Comparison of ENCODE assay signal across 33 cellular contexts in genomic region chr11:66912361-66912760, GRCh38. TPM values are rescaled to one million over a fixed set of nuclear protein-coding genes. Genes with fewer than 3 reads are reported as not detected.
DNase-seq lines count a peak whose midpoint lies in the region; ATAC-seq and TF ChIP-seq lines count a peak whose summit lies in the region.
"Had no signal": no experiment of that assay in that cellular context is flagged by ENCODE, and none has a peak within 500 bp of the region (broad histone marks: within the 10 kb centered on the region; RNA-seq: fewer than 3 reads in every experiment).

No MANE protein-coding gene starts in this region.

- H3K4me3 ChIP-seq in HUES48 (ENCODE audit: low read depth, low read length): no peak overlapping the region
- H3K4me3 ChIP-seq in stomach: no peak overlapping the region
- H3K4me3 ChIP-seq: BLaER1, gastroesophageal sphincter, hepatocyte, sigmoid colon, upper lobe of left lung had no signal

- DNase-seq in chondrocyte (ENCODE audit: low spot score) (peak; percentile 29), iPS-NIHi11 (ENCODE audit: low spot score) (peak; percentile 26), retina (peak; percentile 12), stomach (no peak), NCI-H1105 treated with DMSO at 0.1 percent for 48 hours (lab: John Stamatoyannopoulos, UW) (no peak), left colon (no peak)
- DNase-seq: activated CD4-positive, alpha-beta T cell treated with anti-CD3 and anti-CD28 coated beads, Interleukin-2, amount 50 U/mL, for 4 hours; activated CD4-positive, CD25-positive, alpha-beta regulatory T cell; activated CD8-positive, alpha-beta memory T cell treated with anti-CD3 and anti-CD28 coated beads, Interleukin-2, amount 10 ng/mL, durations not matched to agents 7 days and 5 days; activated gamma-delta T cell treated with Interleukin-2 at 50 U/mL for 16 hours; activated naive CD8-positive, alpha-beta T cell treated with anti-CD3 and anti-CD28 coated beads, Interleukin-2, amount 50 U/mL, for 24 hours; activated T-cell treated with anti-CD3 and anti-CD28 coated beads, Interleukin-2, amount 50 U/mL, for 48 hours; cerebellar nuclear complex; DMS153; immature natural killer cell; NCI-H1048; NCI-H187; NCI-H524 treated with DMSO at 0.1 percent for 48 hours; sigmoid colon; SK-N-SH; stimulated activated CD4-positive, alpha-beta T cell treated with anti-CD3 and anti-CD28 coated beads, Interleukin-12 subunit alpha, Interleukin-12 subunit beta, amount 100 ng/mL, for 4 hours; stimulated activated CD4-positive, alpha-beta T cell treated with anti-CD3 and anti-CD28 coated beads, Interleukin-4, amount 100 ng/mL, for 1 hour; upper lobe of left lung had no signal

- no peak for TF ChIP-seq CTCF in chondrocyte (IDR thresholded peaks at IDR 0.05)
- no peak for TF ChIP-seq CTCF in stomach (IDR thresholded peaks at IDR 0.05)

- H3K4me1 ChIP-seq in HUES48 (ENCODE audit: control insufficient read depth, insufficient read depth, low read length): peaks cover 16% of the 10 kb centered on the region
- H3K4me1 ChIP-seq in stomach: peaks cover 4 to 33% (median 24%) of the 10 kb centered on the region in 4 donors
- H3K4me1 ChIP-seq: BLaER1, sigmoid colon, upper lobe of left lung had no signal

- H3K9ac ChIP-seq in HUES48 (ENCODE audit: low read depth, low read length): no peak overlapping the region
- H3K9ac ChIP-seq: BLaER1, SK-N-SH had no signal

- no peak overlapping the region for H3K27ac Mint-ChIP-seq in chondrocyte (ENCODE audit: unreplicated experiment)
- H3K27ac Mint-ChIP-seq: activated CD8-positive, alpha-beta memory T cell treated with anti-CD3 and anti-CD28 coated beads, Interleukin-2, amount 10 ng/mL, durations not matched to agents 7 days and 5 days; activated naive CD8-positive, alpha-beta T cell treated with anti-CD3 and anti-CD28 coated beads, Interleukin-2, amount 50 U/mL, for 24 hours; IgD-negative memory B cell; immature natural killer cell; memory B cell had no signal

- no peaks in the 10 kb centered on the region for H3K27me3 Mint-ChIP-seq in chondrocyte (ENCODE audit: low read depth)
- H3K27me3 Mint-ChIP-seq: activated CD8-positive, alpha-beta memory T cell treated with anti-CD3 and anti-CD28 coated beads, Interleukin-2, amount 10 ng/mL, durations not matched to agents 7 days and 5 days; activated naive CD8-positive, alpha-beta T cell treated with anti-CD3 and anti-CD28 coated beads, Interleukin-2, amount 50 U/mL, for 24 hours; progenitor cell of endocrine pancreas had no signal

- H3K9me3 Mint-ChIP-seq in chondrocyte (ENCODE audit: low read depth): no peaks in the 10 kb centered on the region
- H3K9me3 Mint-ChIP-seq: activated naive CD8-positive, alpha-beta T cell treated with anti-CD3 and anti-CD28 coated beads, Interleukin-2, amount 50 U/mL, for 24 hours; IgD-negative memory B cell; immature natural killer cell; memory B cell had no signal

- H3K27ac ChIP-seq in HUES48 (ENCODE audit: low read depth, low read length) (peak overlapping the region; percentile 67), stomach (peak overlapping the region in 1 of 5 donors; percentile 44)
- H3K27ac ChIP-seq: BLaER1, hepatocyte, upper lobe of left lung had no signal

- TF ChIP-seq EP300 in stomach (IDR thresholded peaks at IDR 0.05): no peak

- WGBS in stomach, 5 donors: 70 to 87% (median 76%) methylated on average over 7 of the region's 7 CpGs

- no peak for ATAC-seq in GM19324 (IDR thresholded peaks at IDR 0.05; ENCODE audit: low FRiP score, unreplicated experiment)
- ATAC-seq in left colon: no peak
- ATAC-seq: activated CD8-positive, alpha-beta memory T cell treated with anti-CD3 and anti-CD28 coated beads, Interleukin-2, amount 10 ng/mL, durations not matched to agents 7 days and 5 days; activated naive CD8-positive, alpha-beta T cell treated with anti-CD3 and anti-CD28 coated beads, Interleukin-2, amount 50 U/mL, for 24 hours; gastroesophageal sphincter; HCT116; left lobe of liver had no signal

- H3K27me3 ChIP-seq in HUES48 (ENCODE audit: control insufficient read depth, insufficient read depth, low read length) (no peaks in the 10 kb centered on the region), stomach (no peaks in the 10 kb centered on the region)
- H3K27me3 ChIP-seq: BLaER1, gastroesophageal sphincter, hepatocyte, sigmoid colon, upper lobe of left lung had no signal

- H3K4me1 Mint-ChIP-seq in chondrocyte (ENCODE audit: low read depth): peaks cover 24% of the 10 kb centered on the region
- H3K4me1 Mint-ChIP-seq: activated CD8-positive, alpha-beta memory T cell treated with anti-CD3 and anti-CD28 coated beads, Interleukin-2, amount 10 ng/mL, durations not matched to agents 7 days and 5 days; activated naive CD8-positive, alpha-beta T cell treated with anti-CD3 and anti-CD28 coated beads, Interleukin-2, amount 50 U/mL, for 24 hours; IgD-negative memory B cell; immature natural killer cell; memory B cell had no signal

- no peak overlapping the region for H3K4me3 Mint-ChIP-seq in chondrocyte (ENCODE audit: unreplicated experiment)
- H3K4me3 Mint-ChIP-seq: activated CD8-positive, alpha-beta memory T cell treated with anti-CD3 and anti-CD28 coated beads, Interleukin-2, amount 10 ng/mL, durations not matched to agents 7 days and 5 days; activated naive CD8-positive, alpha-beta T cell treated with anti-CD3 and anti-CD28 coated beads, Interleukin-2, amount 50 U/mL, for 24 hours; IgD-negative memory B cell; immature natural killer cell; memory B cell had no signal

- no peaks in the 10 kb centered on the region for H3K36me3 ChIP-seq in HUES48 (ENCODE audit: control insufficient read depth, insufficient read depth, low read length)
- H3K36me3 ChIP-seq in stomach: no peaks in the 10 kb centered on the region
- H3K36me3 ChIP-seq: BLaER1, gastroesophageal sphincter, sigmoid colon, upper lobe of left lung had no signal

- no peak for TF ChIP-seq POLR2A in stomach (IDR thresholded peaks at IDR 0.05)

- H3K9me3 ChIP-seq in HUES48 (ENCODE audit: control insufficient read depth, insufficient read depth, low read length) (no peaks in the 10 kb centered on the region), stomach (no peaks in the 10 kb centered on the region)
- H3K9me3 ChIP-seq: BLaER1, gastroesophageal sphincter, sigmoid colon, SK-N-SH, upper lobe of left lung had no signal

- intact Hi-C loops in stomach (cut with DNase I; ENCODE audit: low total_unique reads) (no loop called here), left colon (cut with DNase I, micrococcal nuclease) (no loop called here)

- no peaks in the 10 kb centered on the region for H3K36me3 Mint-ChIP-seq in chondrocyte (ENCODE audit: low read depth)
- H3K36me3 Mint-ChIP-seq: activated CD8-positive, alpha-beta memory T cell treated with anti-CD3 and anti-CD28 coated beads, Interleukin-2, amount 10 ng/mL, durations not matched to agents 7 days and 5 days; immature natural killer cell; memory B cell had no signal

RNA-seq across cellular contexts. Expression of gene PC, which starts 45.8 kb away (rescaled TPM):
- 12.3 to 33.7 TPM (median 14.2 TPM) in 3 replicates for total RNA-seq in chondrocyte
- total RNA-seq in stomach: 10 to 100 TPM in 2 of 5 donors, 1 to 10 TPM in 2, under 1 TPM in 1; 0.58 to 86.0 (median 8.9) TPM
- 10 to 100 TPM; 20.2 to 25.3 (median 25.2) TPM for polyA plus RNA-seq in stomach
- total RNA-seq in left colon: 10 to 100 TPM; 47.2 to 65.2 TPM

RNA-seq across cellular contexts. Expression of gene LRFN4, which starts 55.5 kb away (rescaled TPM):
- total RNA-seq in chondrocyte (33.8 to 47.2 TPM (median 46.8 TPM) in 3 replicates), stomach (10 to 100 TPM in 4 of 5 donors, 1 to 10 TPM in 1; 7.3 to 37.9 (median 19.2) TPM), left colon (10 to 100 TPM; 32.7 to 46.3 TPM)
- polyA plus RNA-seq in stomach: 10 to 100 TPM in 1 of 3 donors, 1 to 10 TPM in 2; 2.1 to 12.7 (median 7.9) TPM

Comparison
In these comparisons a context has a peak if more than half of its experiments do, and no peak if none do; other contexts are left out.
1. DNase-seq: peak in chondrocyte (single experiment), iPS-NIHi11 (single experiment) and retina (single experiment); none in stomach (single experiment), NCI-H1105 treated with DMSO at 0.1 percent for 48 hours (single experiment) and left colon (0 of 2).